29 cellular contexts compared by ENCODE assay signal in genomic region chr21:29413683-29414082, GRCh38.
"Had no signal": no experiment of that assay in that cellular context is flagged by ENCODE, and none has a peak within 500 bp of the region (broad histone marks: within the 10 kb centered on the region; RNA-seq: fewer than 3 reads in every experiment).

No MANE protein-coding gene starts in this region.

- H3K27me3 Mint-ChIP-seq: naive thymus-derived CD8-positive, alpha-beta T cell; progenitor cell of endocrine pancreas; stimulated activated naive CD8-positive, alpha-beta T cell treated with anti-CD3 and anti-CD28 coated beads, Interleukin-15, amount 100 ng/mL, for 72 hours; type B pancreatic cell had no signal

- ATAC-seq: naive thymus-derived CD8-positive, alpha-beta T cell; psoas muscle; right cardiac atrium; right lobe of liver; stimulated activated effector memory CD8-positive, alpha-beta T cell treated with anti-CD3 and anti-CD28 coated beads, Interleukin-12 subunit alpha, Interleukin-12 subunit beta, amount 100 ng/mL, for 72 hours; stimulated activated naive CD8-positive, alpha-beta T cell treated with anti-CD3 and anti-CD28 coated beads, Interleukin-15, amount 100 ng/mL, for 72 hours; stimulated activated naive CD8-positive, alpha-beta T cell treated with anti-CD3 and anti-CD28 coated beads, Interleukin-15, Interleukin-2, amounts not matched to agents 100 U/mL and 50 U/mL, for 24 hours; upper lobe of right lung had no signal

- H3K4me1 Mint-ChIP-seq: stimulated activated effector memory CD8-positive, alpha-beta T cell treated with anti-CD3 and anti-CD28 coated beads, Interleukin-12 subunit alpha, Interleukin-12 subunit beta, amount 100 ng/mL, for 72 hours; stimulated activated naive CD8-positive, alpha-beta T cell treated with anti-CD3 and anti-CD28 coated beads, Interleukin-15, amount 100 ng/mL, for 72 hours had no signal

- H3K4me3 ChIP-seq: neural progenitor cell, ovary, psoas muscle, right lobe of liver, sigmoid colon, suprapubic skin, testis, tibial artery, transverse colon, upper lobe of right lung, uterus had no signal

- H3K27ac Mint-ChIP-seq: nephron; neural progenitor cell; progenitor cell of endocrine pancreas; stimulated activated effector memory CD8-positive, alpha-beta T cell treated with anti-CD3 and anti-CD28 coated beads, Interleukin-12 subunit alpha, Interleukin-12 subunit beta, amount 100 ng/mL, for 72 hours; stimulated activated naive CD8-positive, alpha-beta T cell treated with anti-CD3 and anti-CD28 coated beads, Interleukin-15, amount 100 ng/mL, for 72 hours; type B pancreatic cell had no signal

- H3K27ac ChIP-seq: neural progenitor cell, ovary, parathyroid adenoma, psoas muscle, right lobe of liver, sigmoid colon, suprapubic skin, testis, tibial artery, transverse colon, upper lobe of right lung, uterus had no signal

- H3K9me3 Mint-ChIP-seq: neural progenitor cell; stimulated activated effector memory CD8-positive, alpha-beta T cell treated with anti-CD3 and anti-CD28 coated beads, Interleukin-12 subunit alpha, Interleukin-12 subunit beta, amount 100 ng/mL, for 72 hours; stimulated activated naive CD8-positive, alpha-beta T cell treated with anti-CD3 and anti-CD28 coated beads, Interleukin-15, amount 100 ng/mL, for 72 hours; type B pancreatic cell had no signal

- H3K36me3 Mint-ChIP-seq: type B pancreatic cell had no signal

- DNase-seq: naive thymus-derived CD8-positive, alpha-beta T cell; occipital lobe; ovary; posterior cingulate gyrus; psoas muscle; right cardiac atrium; right lobe of liver; sigmoid colon; small intestine; stimulated activated CD4-positive, alpha-beta T cell treated with anti-CD3 and anti-CD28 coated beads, Interleukin-15, amount 100 ng/mL, for 24 hours; stimulated activated CD4-positive, alpha-beta T cell treated with anti-CD3 and anti-CD28 coated beads, Interleukin-2, amount 100 ng/mL, for 24 hours; stimulated activated CD4-positive, alpha-beta T cell treated with anti-CD3 and anti-CD28 coated beads, Interleukin-2, amount 100 ng/mL, for 48 hours; stimulated activated CD4-positive, alpha-beta T cell treated with anti-CD3 and anti-CD28 coated beads, Interleukin-4, amount 100 ng/mL, for 24 hours; stimulated activated naive CD4-positive, alpha-beta T cell; stimulated activated naive CD8-positive, alpha-beta T cell treated with anti-CD3 and anti-CD28 coated beads, Interleukin-15, amount 100 ng/mL, for 72 hours; stimulated activated naive CD8-positive, alpha-beta T cell treated with anti-CD3 and anti-CD28 coated beads, Interleukin-15, Interleukin-2, amounts not matched to agents 100 U/mL and 50 U/mL, for 24 hours; substantia nigra; testis; tibial artery; transverse colon; upper lobe of right lung; uterus had no signal

- H3K4me3 Mint-ChIP-seq: naive thymus-derived CD8-positive, alpha-beta T cell; nephron; neural progenitor cell; stimulated activated effector memory CD8-positive, alpha-beta T cell treated with anti-CD3 and anti-CD28 coated beads, Interleukin-12 subunit alpha, Interleukin-12 subunit beta, amount 100 ng/mL, for 72 hours; stimulated activated naive CD8-positive, alpha-beta T cell treated with anti-CD3 and anti-CD28 coated beads, Interleukin-15, amount 100 ng/mL, for 72 hours; type B pancreatic cell had no signal
